20 cellular contexts compared by ENCODE assay signal in genomic region chr10:845526-845925, GRCh38.
DNase-seq lines count a peak whose midpoint lies in the region; ATAC-seq, FAIRE-seq and TF ChIP-seq lines count a peak whose summit lies in the region.
"Had no signal": no experiment of that assay in that cellular context is flagged by ENCODE, and none has a peak within 500 bp of the region (broad histone marks: within the 10 kb centered on the region; RNA-seq: fewer than 3 reads in every experiment).

No MANE protein-coding gene starts in this region.

- H3K4me1 Mint-ChIP-seq in chondrocyte (ENCODE audit: low read depth) (peaks cover 50% of the 10 kb centered on the region), nephron progenitor cell (peaks cover 13% of the 10 kb centered on the region)

- DNase-seq in SK-N-SH (no peak), IMR-90 (no peak), chondrocyte (ENCODE audit: low spot score) (no peak), nephron progenitor cell (no peak), frontal cortex (ENCODE audit: low spot score in 2 of 2) (no peak)
- DNase-seq: activated CD4-positive, alpha-beta T cell treated with anti-CD3 and anti-CD28 coated beads, Interleukin-2, amount 50 U/mL, for 1 hour; activated naive CD4-positive, alpha-beta T cell; caudate nucleus; MG63; mucosa of descending colon; NCI-H2081 treated with DMSO at 0.1 percent for 48 hours; NCI-H69; T-helper 9 cell; trophoblast cell had no signal

- H3K9me2 ChIP-seq in SK-N-SH: no peaks in the 10 kb centered on the region

- H3K27ac Mint-ChIP-seq in chondrocyte (ENCODE audit: unreplicated experiment) (peak overlapping the region; percentile 86), nephron progenitor cell (peak overlapping the region; percentile 70)

- BruUV-seq in IMR-90 (replicated peaks; lab: Mats Ljungman, UMichigan): no TSS peak

- no peak overlapping the region for H2BK120ac ChIP-seq in IMR-90 (ENCODE audit: low read depth, low read length)

- CTCF ChIA-PET in SK-N-SH (lab: Yijun Ruan, JAX) (no interaction called here), IMR-90 (lab: Yijun Ruan, JAX) (no interaction called here)

- H3F3A ChIP-seq in SK-N-SH (replicated peaks; ENCODE audit: insufficient read depth): no peaks in the 10 kb centered on the region

- H3K27ac ChIP-seq in SK-N-SH (ENCODE audit: low read depth in 2 of 2, low read length in 1 of 2): no peak overlapping the region
- no peak overlapping the region for H3K27ac ChIP-seq in IMR-90 (ENCODE audit: insufficient read depth, low read length)
- H3K27ac ChIP-seq: 22Rv1 had no signal

- ATAC-seq in SK-N-SH treated with all-trans-retinoic acid at 6 μM for 48 hours: peak; percentile 38; the same call in 1 of the 3 replicates
- ATAC-seq in IMR-90 (ENCODE audit: low read depth): peak; percentile 71
- ATAC-seq in GM21390 (IDR thresholded peaks at IDR 0.05; ENCODE audit: unreplicated experiment): no peak
- no peak for ATAC-seq in activated CD4-positive, CD25-positive, alpha-beta regulatory T cell treated with anti-CD3 and anti-CD28 coated beads, Interleukin-2, amount 50 U/mL, for 24 hours
- ATAC-seq: mucosa of descending colon had no signal

- POLR2A ChIA-PET in SK-N-SH (lab: Yijun Ruan, JAX): no interaction called here
- POLR2A ChIA-PET in IMR-90 (lab: Charles Lee; ENCODE audit: unreplicated experiment): no interaction called here

- H3K4me1 ChIP-seq in SK-N-SH (ENCODE audit: control insufficient read depth in 1 of 2, insufficient read depth in 2 of 2, low read depth in 1 of 2, low read length in 1 of 2) (peaks cover 0 to 4% of the 10 kb centered on the region in 2 experiments; a peak in 1 of 4 replicates), IMR-90 (ENCODE audit: control insufficient read depth, insufficient read depth, low read length) (peaks cover 7% of the 10 kb centered on the region)

- no peak for TF ChIP-seq CTCF in SK-N-SH (IDR thresholded peaks at IDR 0.05)
- TF ChIP-seq CTCF in IMR-90 (conservative IDR thresholded peaks at IDR 0.05; ENCODE audit: low read depth, low read length): no peak
- no peak for TF ChIP-seq CTCF in chondrocyte (IDR thresholded peaks at IDR 0.05)
- TF ChIP-seq CTCF in nephron progenitor cell (IDR thresholded peaks at IDR 0.05): no peak

- H3K4me3 ChIP-seq in SK-N-SH (ENCODE audit: low read depth in 2 of 2, low read length in 1 of 2) (no peak overlapping the region), IMR-90 (ENCODE audit: insufficient read depth, low read depth, low read length) (no peak overlapping the region)
- H3K4me3 ChIP-seq: MG63, mucosa of descending colon had no signal

- in situ Hi-C loops in IMR-90 (cut with MboI; ENCODE audit: low sequenced_read_pairs): no loop called here

- H2AK5ac ChIP-seq in IMR-90 (ENCODE audit: low read depth, low read length): no peak overlapping the region; the same call in 1 of the 2 replicates

- peaks cover 73% of the 10 kb centered on the region for H3K79me2 ChIP-seq in SK-N-SH (ENCODE audit: insufficient read depth)

- intact Hi-C loops in IMR-90 (cut with micrococcal nuclease): no loop called here

- H3K23ac ChIP-seq in IMR-90 (ENCODE audit: low read depth, low read length): no peak overlapping the region; the same call in 1 of the 2 replicates

- H4K91ac ChIP-seq in IMR-90 (ENCODE audit: insufficient read depth, low read depth, low read length): no peak overlapping the region

- no peak overlapping the region for H2AK9ac ChIP-seq in IMR-90 (replicated peaks; ENCODE audit: low read depth, low read length, poor library complexity)

- H3K79me1 ChIP-seq in IMR-90 (ENCODE audit: low read depth in 1 of 2, low read length in 2 of 2): peaks cover 44 to 70% of the 10 kb centered on the region in 2 experiments

- H3K27me3 ChIP-seq in SK-N-SH (ENCODE audit: insufficient read depth): no peaks in the 10 kb centered on the region
- H3K27me3 ChIP-seq in IMR-90 (ENCODE audit: control insufficient read depth, insufficient read depth, low read length): no peaks in the 10 kb centered on the region
- H3K27me3 ChIP-seq: MG63 had no signal

- no peak overlapping the region for H2BK5ac ChIP-seq in IMR-90 (ENCODE audit: low read depth, low read length, poor library complexity, severe bottlenecking)

- no peak for TF ChIP-seq POLR2A in IMR-90 (IDR thresholded peaks at IDR 0.05; ENCODE audit: low read depth, low read length)

- TF ChIP-seq RAD21 in SK-N-SH (IDR thresholded peaks at IDR 0.05; ENCODE audit: low read length): no peak
- TF ChIP-seq RAD21 in IMR-90 (IDR thresholded peaks at IDR 0.05; ENCODE audit: low read length): no peak

- no peak overlapping the region for H4K8ac ChIP-seq in IMR-90 (ENCODE audit: low read depth in 2 of 2, low read length in 2 of 2)

- TF ChIP-seq EP300 in SK-N-SH (IDR thresholded peaks at IDR 0.05; ENCODE audit: borderline replicate concordance in 1 of 2, low read depth in 1 of 2, low read length in 1 of 2): no peak

- H2BK15ac ChIP-seq in IMR-90 (ENCODE audit: low read depth, low read length): no peak overlapping the region

- H2BK20ac ChIP-seq in IMR-90 (ENCODE audit: low read depth, low read length): no peak overlapping the region

- H3K9ac ChIP-seq in SK-N-SH: no peak overlapping the region
- H3K9ac ChIP-seq in IMR-90 (ENCODE audit: low read depth, low read length): no peak overlapping the region

- H3K4me3 Mint-ChIP-seq in chondrocyte (ENCODE audit: unreplicated experiment): no peak overlapping the region
- H3K4me3 Mint-ChIP-seq in nephron progenitor cell: no peak overlapping the region

- H3K14ac ChIP-seq in IMR-90 (replicated peaks; ENCODE audit: low read depth, low read length): no peak overlapping the region

- H3K4me2 ChIP-seq in SK-N-SH (no peak overlapping the region), IMR-90 (ENCODE audit: low read depth, low read length) (peak overlapping the region; percentile 26; the same call in 1 of the 2 replicates)

- H3K9me3 Mint-ChIP-seq in chondrocyte (ENCODE audit: low read depth): peaks cover 13% of the 10 kb centered on the region
- H3K9me3 Mint-ChIP-seq in nephron progenitor cell: peaks cover 18% of the 10 kb centered on the region

- FAIRE-seq in frontal cortex (lab: Jason Lieb, UNC): no peak
- FAIRE-seq: endothelial cell of umbilical vein, keratinocyte had no signal

- H3K36me3 Mint-ChIP-seq in chondrocyte (ENCODE audit: low read depth) (peaks cover 26% of the 10 kb centered on the region), nephron progenitor cell (ENCODE audit: low read depth) (peaks cover 77% of the 10 kb centered on the region)

- dilution Hi-C loops in IMR-90 (cut with HindIII; ENCODE audit: low sequenced_read_pairs, unreplicated experiment): no loop called here

- no peak overlapping the region for H3K18ac ChIP-seq in IMR-90 (ENCODE audit: low read depth, low read length)

- H2AFZ ChIP-seq in SK-N-SH (ENCODE audit: low read depth): no peak overlapping the region
- H2AFZ ChIP-seq in IMR-90 (replicated peaks; ENCODE audit: low read length, poor library complexity): no peak overlapping the region

- H3K9me1 ChIP-seq in IMR-90 (ENCODE audit: insufficient read depth, low read length): peaks cover 21% of the 10 kb centered on the region

- WGBS in SK-N-SH (ENCODE audit: low lambda C conversion rate): 97% methylated on average over 3 of the region's 3 CpGs
- no CpG with 5 or more reads among the region's 3 CpGs for WGBS in IMR-90 (ENCODE audit: extremely low coverage in 2 of 2, insufficient read length in 1 of 2), 2 experiments

- peaks cover 23% of the 10 kb centered on the region for H4K20me1 ChIP-seq in SK-N-SH (ENCODE audit: insufficient read depth)
- H4K20me1 ChIP-seq in IMR-90 (ENCODE audit: insufficient read depth, low read length): peaks cover 58% of the 10 kb centered on the region

- H3K27me3 Mint-ChIP-seq in chondrocyte (ENCODE audit: low read depth) (no peaks in the 10 kb centered on the region), nephron progenitor cell (ENCODE audit: low read depth, poor library complexity) (peaks cover 6% of the 10 kb centered on the region)

- H3K9me3 ChIP-seq in SK-N-SH (peaks cover 6% of the 10 kb centered on the region; the same call in 1 of the 2 replicates), IMR-90 (ENCODE audit: control insufficient read depth, insufficient read depth, low read length) (no peaks in the 10 kb centered on the region)

- peaks cover 47 to 49% of the 10 kb centered on the region in 2 experiments for H3K36me3 ChIP-seq in SK-N-SH (replicated peaks in 1 of 2; ENCODE audit: control insufficient read depth in 1 of 2, insufficient read depth in 2 of 2, low read length in 1 of 2)
- H3K36me3 ChIP-seq in IMR-90 (ENCODE audit: control insufficient read depth, insufficient read depth, low read length): peaks cover 40% of the 10 kb centered on the region

- no peak overlapping the region for H3K56ac ChIP-seq in IMR-90 (ENCODE audit: extremely low read depth, insufficient read depth, low read length)

- H3K4ac ChIP-seq in IMR-90 (ENCODE audit: low read depth, low read length): no peak overlapping the region

- no peak overlapping the region for H4K5ac ChIP-seq in IMR-90 (ENCODE audit: low read depth, low read length)

TF ChIP-seq in IMR-90, 13 proteins besides CTCF, POLR2A, EP300 and RAD21:
- TF ChIP-seq SMC3 (IDR thresholded peaks at IDR 0.05; ENCODE audit: low read depth, low read length) (no peak), MAFK (IDR thresholded peaks at IDR 0.05; ENCODE audit: low read depth, low read length) (no peak), RCOR1 (IDR thresholded peaks at IDR 0.05; ENCODE audit: insufficient replicate concordance, low read length) (no peak), MXI1 (IDR thresholded peaks at IDR 0.05; ENCODE audit: borderline replicate concordance, low read depth, low read length) (no peak), RFX5 (IDR thresholded peaks at IDR 0.05; ENCODE audit: low read depth, low read length) (no peak), CHD1 (IDR thresholded peaks at IDR 0.05; ENCODE audit: low read depth, low read length) (no peak)

Comparison
In these comparisons a context has a peak if more than half of its experiments do, and no peak if none do; other contexts are left out.
1. ATAC-seq: peak in SK-N-SH treated with all-trans-retinoic acid at 6 μM for 48 hours (single experiment) and IMR-90 (single experiment); none in GM21390 (single experiment) and activated CD4-positive, CD25-positive, alpha-beta regulatory T cell treated with anti-CD3 and anti-CD28 coated beads, Interleukin-2, amount 50 U/mL, for 24 hours (0 of 2).